In genomic region chr6:18596529-18596835, GRCh38 we compare ENCODE assay signal across 10 cellular contexts.
A peak's percentile ranks its signal among the peaks of the same experiment; 100 is the strongest.
DNase-seq lines count a peak whose midpoint lies in the region; ATAC-seq and TF ChIP-seq lines count a peak whose summit lies in the region.
"Had no signal": no experiment of that assay in that cellular context is flagged by ENCODE, and none has a peak within 500 bp of the region (broad histone marks: within the 10 kb centered on the region; RNA-seq: fewer than 3 reads in every experiment).

No MANE protein-coding gene starts in this region.

- H3K4me3 Mint-ChIP-seq in HFFc6 (no peak overlapping the region), nephron progenitor cell (no peak overlapping the region)

- POLR2A ChIA-PET in RWPE1 (lab: Yijun Ruan, JAX; ENCODE audit: low non-redundant PET): no interaction called here

- H3K4me1 Mint-ChIP-seq in HFFc6 (ENCODE audit: low read depth): no peaks in the 10 kb centered on the region
- peaks cover 5% of the 10 kb centered on the region for H3K4me1 Mint-ChIP-seq in nephron progenitor cell

- H3K27ac Mint-ChIP-seq in HFFc6 (no peak overlapping the region), nephron progenitor cell (no peak overlapping the region)
- H3K27ac Mint-ChIP-seq: CD4-positive, alpha-beta memory T cell had no signal

- H3K27ac ChIP-seq in RWPE1: no peak overlapping the region
- H3K27ac ChIP-seq: left lung had no signal

- H3K27me3 Mint-ChIP-seq in HFFc6 (ENCODE audit: insufficient read depth) (peaks cover 4% of the 10 kb centered on the region; the same call in 1 of the 2 replicates), nephron progenitor cell (ENCODE audit: low read depth, poor library complexity) (peaks cover 3% of the 10 kb centered on the region)

- ATAC-seq in GM18502 (IDR thresholded peaks at IDR 0.05; ENCODE audit: poor library complexity, unreplicated experiment) (peak; percentile 18), HG02610 (IDR thresholded peaks at IDR 0.05; ENCODE audit: unreplicated experiment) (no peak)

- H3K36me3 Mint-ChIP-seq in HFFc6 (ENCODE audit: low read depth) (no peaks in the 10 kb centered on the region), nephron progenitor cell (ENCODE audit: low read depth) (no peaks in the 10 kb centered on the region)
- H3K36me3 Mint-ChIP-seq: CD4-positive, alpha-beta memory T cell had no signal

- peak; percentile 70 for TF ChIP-seq CTCF in HFFc6 (IDR thresholded peaks at IDR 0.05)
- TF ChIP-seq CTCF in RWPE1 (conservative IDR thresholded peaks at IDR 0.05; ENCODE audit: low read depth): peak; percentile 55; the same call in 1 of the 2 replicates
- peak; percentile 8 for TF ChIP-seq CTCF in nephron progenitor cell (IDR thresholded peaks at IDR 0.05)

- DNase-seq in HFFc6 (no peak), RWPE1 (ENCODE audit: low spot score) (no peak), nephron progenitor cell (no peak), AG08395 (ENCODE audit: low spot score) (no peak), C1 segment of cervical spinal cord (lab: John Stamatoyannopoulos, UW) (no peak), SIG-M5 treated with dmso at 0.1 percent for 504 hours (lab: John Stamatoyannopoulos, UW; ENCODE audit: unreplicated experiment) (no peak)
- DNase-seq: left lung had no signal

- CTCF ChIA-PET in RWPE1 (lab: Yijun Ruan, JAX): interaction anchor here (0.6 to 1.4 kb wide), 8 partner anchors 9 to 1460 kb away, joined by 3 to 10 read pairs (median 4); no protein-coding TSS in a partner anchor

- H3K9me3 Mint-ChIP-seq in HFFc6 (no peaks in the 10 kb centered on the region), nephron progenitor cell (no peaks in the 10 kb centered on the region)
- H3K9me3 Mint-ChIP-seq: CD4-positive, alpha-beta memory T cell had no signal

Comparison
In these comparisons a context has a peak if more than half of its experiments do, and no peak if none do; other contexts are left out.
1. CTCF ChIP-seq: peak in every context shown above with its lines; median percentile 70 in HFFc6; 55 in RWPE1; 8 in nephron progenitor cell.